ENCODE assay signal across 34 cellular contexts in the genomic region with DNA sequence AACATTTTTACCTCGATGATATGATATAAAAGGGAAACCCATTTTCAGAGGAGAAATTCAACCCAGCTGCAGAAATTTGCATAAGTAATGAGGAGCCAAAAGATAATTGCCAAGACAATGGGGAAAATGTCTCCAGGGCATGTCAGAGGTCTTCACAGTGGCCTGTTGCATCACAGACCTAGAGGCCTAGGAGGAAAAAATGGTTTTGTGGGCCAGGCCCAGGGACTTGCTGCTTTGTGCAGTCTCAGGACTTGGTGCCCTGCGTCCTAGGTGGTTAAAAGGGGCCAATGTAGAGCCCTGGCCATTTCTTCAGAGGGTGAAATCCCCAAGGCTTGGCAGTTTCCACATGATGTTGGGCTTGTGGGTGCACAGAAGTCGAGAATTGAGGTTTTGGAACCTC.
"Had no signal": no experiment of that assay in that cellular context is flagged by ENCODE, and none has a peak within 500 bp of the region (broad histone marks: within the 10 kb centered on the region; RNA-seq: fewer than 3 reads in every experiment).

No MANE protein-coding gene starts in this region.

- H3K4me3 ChIP-seq: MG63 had no signal

- DNase-seq: Karpas-422, Kasumi-1, MG63, MM.1S, MV-4-11, NCI-H1048, NCI-H1092, NCI-H1092 treated with DMSO at 0.1 percent for 48 hours, NCI-H1105, NCI-H1105 treated with DMSO at 0.1 percent for 48 hours, NCI-H1417, NCI-H1417 treated with DMSO at 0.1 percent for 48 hours, NCI-H1436, NCI-H1436 treated with DMSO at 0.1 percent for 48 hours, NCI-H146, NCI-H1694, NCI-H1694 treated with DMSO at 0.1 percent for 48 hours, NCI-H187, NCI-H187 treated with DMSO at 0.1 percent for 48 hours, NCI-H1930, NCI-H2029, NCI-H2029 treated with DMSO at 0.1 percent for 48 hours, NCI-H2081, NCI-H2081 treated with DMSO at 0.1 percent for 48 hours, NCI-H2107, NCI-H2171, NCI-H2171 treated with DMSO at 0.1 percent for 48 hours, NCI-H2227 treated with DMSO at 0.1 percent for 48 hours, NCI-H226, NCI-H345, NCI-H446, NCI-H446 treated with DMSO at 0.1 percent for 48 hours, NCI-H510A, NCI-H510A treated with DMSO at 0.1 percent for 48 hours had no signal

- H3K36me3 ChIP-seq: MG63 had no signal

- H3K9me3 ChIP-seq: MG63 had no signal
